Comparison of ENCODE assay signal across 8 cellular contexts in genomic region chr13:32426191-32426980, GRCh38. TPM values are rescaled to one million over a fixed set of nuclear protein-coding genes. Genes with fewer than 3 reads are reported as not detected.
DNase-seq lines count a peak whose midpoint lies in the region; ATAC-seq and TF ChIP-seq lines count a peak whose summit lies in the region.

No MANE protein-coding gene starts in this region.

- ATAC-seq in GM18873 (IDR thresholded peaks at IDR 0.05; ENCODE audit: low FRiP score, unreplicated experiment) (peak; percentile 46), HG03280 (IDR thresholded peaks at IDR 0.05; ENCODE audit: unreplicated experiment) (peak; percentile 42), lower lobe of right lung (peak; percentile 43 to 45)
- ATAC-seq in stimulated activated naive B cell treated with anti-CD40 and anti-IgM and Interleukin-4, amounts not matched to agents 10 μg/mL and 1 μg/mL and 100 μg/mL, for 72 hours (replicated peaks): peak; percentile 38

- no peaks in the 10 kb centered on the region for H3K27me3 ChIP-seq in lower lobe of right lung (ENCODE audit: low read depth)

- H3K27ac Mint-ChIP-seq in T-helper 2 cell treated with Interferon-gamma antibody and Interleukin-4, amounts not matched to agents 5 μg/mL and 100 μg/mL, for 36 hours: peak overlapping the region; percentile 98
- H3K27ac Mint-ChIP-seq in stimulated activated naive B cell treated with anti-CD40 and anti-IgM and Interleukin-4, amounts not matched to agents 10 μg/mL and 1 μg/mL and 100 μg/mL, for 72 hours: peak overlapping the region; percentile 100

- H3K9me3 ChIP-seq in lower lobe of right lung: no peaks in the 10 kb centered on the region

- no peaks in the 10 kb centered on the region for H3K27me3 Mint-ChIP-seq in T-helper 2 cell treated with Interferon-gamma antibody and Interleukin-4, amounts not matched to agents 5 μg/mL and 100 μg/mL, for 36 hours (ENCODE audit: low read depth)
- H3K27me3 Mint-ChIP-seq in stimulated activated naive B cell treated with anti-CD40 and anti-IgM and Interleukin-4, amounts not matched to agents 10 μg/mL and 1 μg/mL and 100 μg/mL, for 72 hours: no peaks in the 10 kb centered on the region

- peak overlapping the region; percentile 95 for H3K4me3 Mint-ChIP-seq in T-helper 2 cell treated with Interferon-gamma antibody and Interleukin-4, amounts not matched to agents 5 μg/mL and 100 μg/mL, for 36 hours
- H3K4me3 Mint-ChIP-seq in stimulated activated naive B cell treated with anti-CD40 and anti-IgM and Interleukin-4, amounts not matched to agents 10 μg/mL and 1 μg/mL and 100 μg/mL, for 72 hours: peak overlapping the region; percentile 99 to 100

- peaks cover 26% of the 10 kb centered on the region for H3K4me1 ChIP-seq in lower lobe of right lung

- H3K4me3 ChIP-seq in AG09309 (ENCODE audit: control insufficient read depth, low read depth, low read length) (peak overlapping the region; percentile 61), lower lobe of right lung (peak overlapping the region; percentile 80)

- peaks cover 31% of the 10 kb centered on the region for H3K36me3 Mint-ChIP-seq in T-helper 2 cell treated with Interferon-gamma antibody and Interleukin-4, amounts not matched to agents 5 μg/mL and 100 μg/mL, for 36 hours (ENCODE audit: low read depth)
- H3K36me3 Mint-ChIP-seq in stimulated activated naive B cell treated with anti-CD40 and anti-IgM and Interleukin-4, amounts not matched to agents 10 μg/mL and 1 μg/mL and 100 μg/mL, for 72 hours: peaks cover 22 to 45% of the 10 kb centered on the region in 2 donors

- peak overlapping the region; percentile 92 for H3K27ac ChIP-seq in lower lobe of right lung

- H3K36me3 ChIP-seq in lower lobe of right lung: no peaks in the 10 kb centered on the region

- DNase-seq in AG09309 (ENCODE audit: low read depth): no peak
- DNase-seq in T-helper 2 cell treated with Interferon-gamma antibody and Interleukin-4, amounts not matched to agents 5 μg/mL and 100 μg/mL, for 36 hours (ENCODE audit: low spot score): peak; percentile 50
- peak; percentile 50 for DNase-seq in cerebellar cortex (ENCODE audit: low spot score)
- DNase-seq in lower lobe of right lung: no peak
- DNase-seq in stimulated activated naive B cell treated with anti-CD40 and anti-IgM and Interleukin-4, amounts not matched to agents 10 μg/mL and 1 μg/mL and 100 μg/mL, for 72 hours: peak; percentile 36
- no peak for DNase-seq in NCI-H2107 (lab: John Stamatoyannopoulos, UW)

- intact Hi-C loops in lower lobe of right lung (cut with DNase I): no loop called here

- peaks cover 32% of the 10 kb centered on the region for H3K4me1 Mint-ChIP-seq in T-helper 2 cell treated with Interferon-gamma antibody and Interleukin-4, amounts not matched to agents 5 μg/mL and 100 μg/mL, for 36 hours (ENCODE audit: low read depth)
- peaks cover 41 to 52% of the 10 kb centered on the region in 2 donors for H3K4me1 Mint-ChIP-seq in stimulated activated naive B cell treated with anti-CD40 and anti-IgM and Interleukin-4, amounts not matched to agents 10 μg/mL and 1 μg/mL and 100 μg/mL, for 72 hours

- peaks cover 12% of the 10 kb centered on the region for H3K9me3 Mint-ChIP-seq in T-helper 2 cell treated with Interferon-gamma antibody and Interleukin-4, amounts not matched to agents 5 μg/mL and 100 μg/mL, for 36 hours
- no peaks in the 10 kb centered on the region for H3K9me3 Mint-ChIP-seq in stimulated activated naive B cell treated with anti-CD40 and anti-IgM and Interleukin-4, amounts not matched to agents 10 μg/mL and 1 μg/mL and 100 μg/mL, for 72 hours

- no peak for TF ChIP-seq CTCF in AG09309 (IDR thresholded peaks at IDR 0.05; ENCODE audit: control insufficient read depth, insufficient read depth, low read depth, low read length, missing control alignments)
- TF ChIP-seq CTCF in lower lobe of right lung (IDR thresholded peaks at IDR 0.05): no peak

RNA-seq across cellular contexts. Expression of gene N4BP2L1, which starts 1.5 kb away (rescaled TPM):
- total RNA-seq in lower lobe of right lung: 30.2 TPM

Comparison
In these comparisons a context has a peak if more than half of its experiments do, and no peak if none do; other contexts are left out.
1. DNase-seq: peak in T-helper 2 cell treated with Interferon-gamma antibody and Interleukin-4, amounts not matched to agents 5 μg/mL and 100 μg/mL, for 36 hours (single experiment), cerebellar cortex (single experiment) and stimulated activated naive B cell treated with anti-CD40 and anti-IgM and Interleukin-4, amounts not matched to agents 10 μg/mL and 1 μg/mL and 100 μg/mL, for 72 hours (single experiment); none in AG09309 (single experiment), lower lobe of right lung (single experiment) and NCI-H2107 (single experiment).
2. Peak in every context shown above with its lines, with median percentiles within 50 percentile points of each other: ATAC-seq.